14 cellular contexts compared by ENCODE assay signal in the genomic region with DNA sequence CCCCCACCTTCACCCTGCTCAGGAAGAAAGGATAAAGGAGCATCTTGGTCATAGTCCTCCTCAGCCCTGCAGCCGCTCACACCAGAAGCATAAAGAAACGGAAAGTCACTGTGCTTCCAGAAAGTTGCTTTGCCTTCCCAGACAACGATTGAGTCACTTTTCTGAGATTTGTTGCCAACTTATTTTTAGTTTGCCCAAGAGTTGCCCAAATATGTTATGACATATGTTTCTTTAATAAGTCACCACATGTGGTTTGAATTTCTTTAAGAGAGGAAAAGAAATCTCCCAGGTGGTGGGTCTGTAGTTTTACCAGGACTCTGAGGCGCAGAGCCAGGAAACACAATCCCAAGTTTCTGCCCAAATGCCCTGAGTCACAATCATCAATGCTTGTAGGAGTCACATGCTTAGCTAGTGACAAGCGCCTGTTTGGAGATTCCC.
DNase-seq lines count a peak whose midpoint lies in the region; ATAC-seq and TF ChIP-seq lines count a peak whose summit lies in the region.
"Had no signal": no experiment of that assay in that cellular context is flagged by ENCODE, and none has a peak within 500 bp of the region (broad histone marks: within the 10 kb centered on the region; RNA-seq: fewer than 3 reads in every experiment).

No MANE protein-coding gene starts in this region.

- H3K9me3 Mint-ChIP-seq in MCF 10A (ENCODE audit: unreplicated experiment) = peaks cover 11% of the 10 kb centered on the region
- H3K9me3 Mint-ChIP-seq in brain = peaks cover 20 to 34% (median 31%) of the 10 kb centered on the region in 5 experiments
- peaks cover 5 to 11% of the 10 kb centered on the region in 2 donors for H3K9me3 Mint-ChIP-seq in stimulated activated naive B cell treated with anti-CD40 and anti-IgM and Interleukin-4, amounts not matched to agents 10 μg/mL and 1 μg/mL and 100 μg/mL, for 72 hours
- peaks cover under 1 to 2% of the 10 kb centered on the region in 2 donors for H3K9me3 Mint-ChIP-seq in natural killer cell

- TF ChIP-seq CTCF in MCF 10A (IDR thresholded peaks at IDR 0.05; ENCODE audit: unreplicated experiment) (no peak), breast epithelium (IDR thresholded peaks at IDR 0.05) (no peak), brain (conservative IDR thresholded peaks at IDR 0.05) (no peak), natural killer cell (IDR thresholded peaks at IDR 0.05) (no peak)

- DNase-seq in MCF 10A (ENCODE audit: unreplicated experiment) (peak; percentile 96), breast epithelium (ENCODE audit: low spot score in 2 of 2) (no peak), iris pigment epithelial cell (ENCODE audit: low read depth) (peak; percentile 60), aorta (peak; percentile 85 to 88), natural killer cell (no peak), hippocampal formation (lab: John Stamatoyannopoulos, UW) (no peak)
- no peak for DNase-seq in stimulated activated naive B cell treated with anti-CD40 and anti-IgM and Interleukin-4, amounts not matched to agents 10 μg/mL and 1 μg/mL and 100 μg/mL, for 72 hours
- DNase-seq: 8988T; caudate nucleus; glutamatergic neuron; NCI-H510A; stimulated activated CD4-positive, alpha-beta T cell treated with anti-CD3 and anti-CD28 coated beads, Interleukin-2, amount 100 ng/mL, for 48 hours had no signal

- H3K4me1 Mint-ChIP-seq in MCF 10A (ENCODE audit: insufficient read depth, unreplicated experiment) (peaks cover 7% of the 10 kb centered on the region), brain (peaks cover 17% of the 10 kb centered on the region), natural killer cell (no peaks in the 10 kb centered on the region)
- peaks cover 0 to 3% of the 10 kb centered on the region in 2 donors for H3K4me1 Mint-ChIP-seq in stimulated activated naive B cell treated with anti-CD40 and anti-IgM and Interleukin-4, amounts not matched to agents 10 μg/mL and 1 μg/mL and 100 μg/mL, for 72 hours

- peak overlapping the region; percentile 47 for H3K4me3 Mint-ChIP-seq in MCF 10A (ENCODE audit: unreplicated experiment)
- no peak overlapping the region for H3K4me3 Mint-ChIP-seq in brain
- H3K4me3 Mint-ChIP-seq in stimulated activated naive B cell treated with anti-CD40 and anti-IgM and Interleukin-4, amounts not matched to agents 10 μg/mL and 1 μg/mL and 100 μg/mL, for 72 hours = no peak overlapping the region
- H3K4me3 Mint-ChIP-seq in natural killer cell = no peak overlapping the region

- H3K9me3 ChIP-seq in breast epithelium (peaks cover 4 to 9% of the 10 kb centered on the region in 2 donors), aorta (ENCODE audit: control insufficient read depth, low read length) (peaks cover 3% of the 10 kb centered on the region)

- no peaks in the 10 kb centered on the region for H3K36me3 ChIP-seq in breast epithelium
- H3K36me3 ChIP-seq in aorta (ENCODE audit: control insufficient read depth in 1 of 2, insufficient read depth in 2 of 2, low read length in 1 of 2) = no peaks in the 10 kb centered on the region

- H3K27ac ChIP-seq in breast epithelium (peak overlapping the region in 1 of 2 donors; percentile 49), aorta (ENCODE audit: low read depth in 1 of 2, low read length in 2 of 2) (peak overlapping the region; percentile 60 to 77)

- ATAC-seq in aorta (ENCODE audit: low FRiP score) = peak; percentile 87
- ATAC-seq in stimulated activated naive B cell treated with anti-CD40 and anti-IgM and Interleukin-4, amounts not matched to agents 10 μg/mL and 1 μg/mL and 100 μg/mL, for 72 hours (replicated peaks) = no peak
- ATAC-seq in natural killer cell = no peak
- ATAC-seq: K562 had no signal

- TF ChIP-seq POLR2A in breast epithelium (IDR thresholded peaks at IDR 0.05) = no peak

- peak overlapping the region; percentile 13 for H3K27ac Mint-ChIP-seq in MCF 10A (ENCODE audit: low read depth, unreplicated experiment)
- H3K27ac Mint-ChIP-seq in brain = peak overlapping the region in 3 of 5 experiments; percentile 0 to 79 (median 75)
- H3K27ac Mint-ChIP-seq in stimulated activated naive B cell treated with anti-CD40 and anti-IgM and Interleukin-4, amounts not matched to agents 10 μg/mL and 1 μg/mL and 100 μg/mL, for 72 hours = no peak overlapping the region
- no peak overlapping the region for H3K27ac Mint-ChIP-seq in natural killer cell

- H3K27me3 ChIP-seq in breast epithelium = no peaks in the 10 kb centered on the region
- H3K27me3 ChIP-seq in aorta (ENCODE audit: control insufficient read depth in 1 of 2, insufficient read depth in 2 of 2, low read length in 1 of 2) = no peaks in the 10 kb centered on the region

- CTCF ChIA-PET in MCF 10A (lab: Yijun Ruan, JAX) = interaction anchor here (0.5 to 2.0 kb wide), 5 partner anchors 62 to 245 kb away, joined by 3 to 10 read pairs (median 8); no protein-coding TSS in a partner anchor

- 3% methylated on average over 5 of the region's 5 CpGs for WGBS in aorta, 2 donors

- POLR2A ChIA-PET in MCF 10A (lab: Yijun Ruan, JAX) = interaction anchor here (0.6 to 0.7 kb wide), 2 partner anchors 227 to 234 kb away, joined by 3 to 4 read pairs; no protein-coding TSS in a partner anchor

- H3K4me3 ChIP-seq in breast epithelium = no peak overlapping the region
- peak overlapping the region in 1 of 2 donors; percentile 28 for H3K4me3 ChIP-seq in aorta (ENCODE audit: low read length in 2 of 2)
- H3K4me3 ChIP-seq: K562 had no signal

- intact Hi-C loops in MCF 10A (cut with micrococcal nuclease) (loop anchor here (5.0 kb wide), 1 partner anchor 133 kb away; no protein-coding TSS in a partner anchor), breast epithelium (cut with DNase I; ENCODE audit: low total_unique reads) (no loop called here), aorta (cut with DNase I) (loop anchor here in 1 of 2 donors (10.0 kb wide), 1 partner anchor 55 kb away; no protein-coding TSS in a partner anchor), natural killer cell (cut with micrococcal nuclease) (loop anchor here (5.0 kb wide), 1 partner anchor 1283 kb away; no protein-coding TSS in a partner anchor)

- H3K36me3 Mint-ChIP-seq in MCF 10A (ENCODE audit: insufficient read depth, unreplicated experiment) (no peaks in the 10 kb centered on the region), brain (peaks cover 1% of the 10 kb centered on the region), natural killer cell (no peaks in the 10 kb centered on the region)
- peaks cover 2 to 3% of the 10 kb centered on the region in 2 donors for H3K36me3 Mint-ChIP-seq in stimulated activated naive B cell treated with anti-CD40 and anti-IgM and Interleukin-4, amounts not matched to agents 10 μg/mL and 1 μg/mL and 100 μg/mL, for 72 hours

- no TSS peak for BruUV-seq in MCF 10A (replicated peaks; lab: Mats Ljungman, UMichigan)

- H3K27me3 Mint-ChIP-seq in MCF 10A (ENCODE audit: insufficient read depth, unreplicated experiment) (peaks cover 47% of the 10 kb centered on the region), brain (peaks cover 7% of the 10 kb centered on the region), natural killer cell (ENCODE audit: low read depth in 2 of 2) (peaks cover 7 to 11% of the 10 kb centered on the region in 2 donors)
- no peaks in the 10 kb centered on the region for H3K27me3 Mint-ChIP-seq in stimulated activated naive B cell treated with anti-CD40 and anti-IgM and Interleukin-4, amounts not matched to agents 10 μg/mL and 1 μg/mL and 100 μg/mL, for 72 hours

- H3K4me1 ChIP-seq in breast epithelium (no peaks in the 10 kb centered on the region), aorta (ENCODE audit: control insufficient read depth in 1 of 2, insufficient read depth in 2 of 2, low read length in 2 of 2) (peaks cover 0 to 5% of the 10 kb centered on the region in 2 donors)

Comparison
In these comparisons a context has a peak if more than half of its experiments do, and no peak if none do; other contexts are left out.
1. DNase-seq: peak in MCF 10A (single experiment), iris pigment epithelial cell (single experiment) and aorta (2 of 2); none in breast epithelium (0 of 2), stimulated activated naive B cell treated with anti-CD40 and anti-IgM and Interleukin-4, amounts not matched to agents 10 μg/mL and 1 μg/mL and 100 μg/mL, for 72 hours (single experiment), natural killer cell (single experiment) and hippocampal formation (0 of 2).
2. H3K27ac Mint-ChIP-seq: peak in MCF 10A (single experiment) and brain (3 of 5); none in stimulated activated naive B cell treated with anti-CD40 and anti-IgM and Interleukin-4, amounts not matched to agents 10 μg/mL and 1 μg/mL and 100 μg/mL, for 72 hours (single experiment) and natural killer cell (0 of 2).